ENCODE assay signal across 13 cellular contexts in the genomic region with DNA sequence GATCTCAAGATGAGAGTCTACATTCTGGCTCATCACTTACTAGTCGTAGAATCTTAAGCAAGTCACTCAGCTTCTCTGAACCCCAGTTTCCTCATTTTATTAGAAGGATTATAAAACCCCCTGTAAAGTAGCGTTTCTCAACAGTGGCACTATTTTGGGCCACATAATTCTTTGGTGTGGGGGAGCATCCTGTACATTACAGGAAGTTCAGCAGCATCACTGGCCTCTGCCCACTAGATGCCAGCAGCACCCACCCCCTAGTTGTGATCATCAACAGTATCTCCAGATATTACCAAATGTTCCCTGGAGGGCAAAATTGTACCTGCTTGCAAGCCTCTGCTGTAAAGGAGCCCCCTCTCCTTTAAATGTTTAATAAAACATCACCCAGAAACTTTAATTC. TPM values are rescaled to one million over a fixed set of nuclear protein-coding genes. Genes with fewer than 3 reads are reported as not detected.
DNase-seq lines count a peak whose midpoint lies in the region; ATAC-seq, FAIRE-seq and TF ChIP-seq lines count a peak whose summit lies in the region.
"Had no signal": no experiment of that assay in that cellular context is flagged by ENCODE, and none has a peak within 500 bp of the region (broad histone marks: within the 10 kb centered on the region; RNA-seq: fewer than 3 reads in every experiment).

No MANE protein-coding gene starts in this region.

- H3K4me1 ChIP-seq in pancreas = peaks cover 0 to 29% (median 15%) of the 10 kb centered on the region in 3 donors

- TF ChIP-seq POLR2A in NB4 (IDR thresholded peaks at IDR 0.05; ENCODE audit: extremely low read depth, insufficient read length) = no peak

- TF ChIP-seq CTCF in D721Med (IDR thresholded peaks at IDR 0.05; ENCODE audit: insufficient read depth, missing control alignments) = peak; percentile 14
- peak; percentile 16 for TF ChIP-seq CTCF in NB4 (IDR thresholded peaks at IDR 0.05; ENCODE audit: low read depth, low read length)
- peak; percentile 10 for TF ChIP-seq CTCF in cardiac fibroblast (IDR thresholded peaks at IDR 0.05; ENCODE audit: low read depth, low read length)
- TF ChIP-seq CTCF in nephron progenitor cell (IDR thresholded peaks at IDR 0.05) = no peak
- no peak for TF ChIP-seq CTCF in pancreas (IDR thresholded peaks at IDR 0.05)

- POLR2A ChIA-PET in activated CD4-positive, alpha-beta memory T cell treated with anti-CD3 and anti-CD28 coated beads, Interleukin-2, amount 10 ng/mL, durations not matched to agents 7 days and 5 days (lab: Charles Lee) = no interaction called here

- CTCF ChIA-PET in activated CD4-positive, alpha-beta memory T cell treated with anti-CD3 and anti-CD28 coated beads, Interleukin-2, amount 10 ng/mL, durations not matched to agents 7 days and 5 days (lab: Charles Lee) = no interaction called here

- H3K27ac Mint-ChIP-seq in nephron progenitor cell = peak overlapping the region; percentile 47
- H3K27ac Mint-ChIP-seq in activated CD4-positive, alpha-beta memory T cell treated with anti-CD3 and anti-CD28 coated beads, Interleukin-2, amount 10 ng/mL, durations not matched to agents 7 days and 5 days = no peak overlapping the region
- H3K27ac Mint-ChIP-seq: activated CD8-positive, alpha-beta memory T cell treated with anti-CD3 and anti-CD28 coated beads, Interleukin-2, amount 10 ng/mL, durations not matched to agents 7 days and 5 days had no signal

- no peak overlapping the region for H3K4me3 Mint-ChIP-seq in nephron progenitor cell
- H3K4me3 Mint-ChIP-seq in activated CD4-positive, alpha-beta memory T cell treated with anti-CD3 and anti-CD28 coated beads, Interleukin-2, amount 10 ng/mL, durations not matched to agents 7 days and 5 days = no peak overlapping the region
- H3K4me3 Mint-ChIP-seq: activated CD8-positive, alpha-beta memory T cell treated with anti-CD3 and anti-CD28 coated beads, Interleukin-2, amount 10 ng/mL, durations not matched to agents 7 days and 5 days had no signal

- H3K9me3 Mint-ChIP-seq in nephron progenitor cell = no peaks in the 10 kb centered on the region
- H3K9me3 Mint-ChIP-seq in activated CD4-positive, alpha-beta memory T cell treated with anti-CD3 and anti-CD28 coated beads, Interleukin-2, amount 10 ng/mL, durations not matched to agents 7 days and 5 days = no peaks in the 10 kb centered on the region

- peaks cover 31% of the 10 kb centered on the region for H3K4me1 Mint-ChIP-seq in nephron progenitor cell
- H3K4me1 Mint-ChIP-seq in activated CD4-positive, alpha-beta memory T cell treated with anti-CD3 and anti-CD28 coated beads, Interleukin-2, amount 10 ng/mL, durations not matched to agents 7 days and 5 days = no peaks in the 10 kb centered on the region
- H3K4me1 Mint-ChIP-seq: activated CD8-positive, alpha-beta memory T cell treated with anti-CD3 and anti-CD28 coated beads, Interleukin-2, amount 10 ng/mL, durations not matched to agents 7 days and 5 days had no signal

- no peaks in the 10 kb centered on the region for H3K27me3 ChIP-seq in pancreas

- H3K27me3 Mint-ChIP-seq in nephron progenitor cell (ENCODE audit: low read depth, poor library complexity) = peaks cover 10% of the 10 kb centered on the region
- H3K27me3 Mint-ChIP-seq in activated CD4-positive, alpha-beta memory T cell treated with anti-CD3 and anti-CD28 coated beads, Interleukin-2, amount 10 ng/mL, durations not matched to agents 7 days and 5 days = peaks cover 4% of the 10 kb centered on the region

- no peak for FAIRE-seq in D721Med (lab: Jason Lieb, UNC)
- FAIRE-seq in pancreas (lab: Jason Lieb, UNC) = no peak
- FAIRE-seq: colon had no signal

- no peak for ATAC-seq in pancreas
- ATAC-seq: activated CD8-positive, alpha-beta memory T cell treated with anti-CD3 and anti-CD28 coated beads, Interleukin-2, amount 10 ng/mL, durations not matched to agents 7 days and 5 days had no signal

- intact Hi-C loops in pancreas (cut with DNase I) = no loop called here

- DNase-seq in D721Med (ENCODE audit: insufficient read length, low spot score) (no peak), NB4 (ENCODE audit: low read depth) (peak; percentile 47), cardiac fibroblast (ENCODE audit: low read depth in 2 of 2) (no peak), nephron progenitor cell (no peak), pancreas (no peak), DMS79 (lab: John Stamatoyannopoulos, UW) (no peak), iPS-NIHi7 (ENCODE audit: extremely low spot score) (no peak)
- no peak for DNase-seq in activated CD4-positive, alpha-beta memory T cell treated with anti-CD3 and anti-CD28 coated beads, Interleukin-2, amount 10 ng/mL, durations not matched to agents 7 days and 5 days
- DNase-seq: activated CD8-positive, alpha-beta memory T cell treated with anti-CD3 and anti-CD28 coated beads, Interleukin-2, amount 10 ng/mL, durations not matched to agents 7 days and 5 days; GOT3; kidney glomerular epithelial cell; RPMI8226 had no signal

- H3K27ac ChIP-seq in pancreas = no peak overlapping the region

- no peaks in the 10 kb centered on the region for H3K36me3 Mint-ChIP-seq in nephron progenitor cell (ENCODE audit: low read depth)
- no peaks in the 10 kb centered on the region for H3K36me3 Mint-ChIP-seq in activated CD4-positive, alpha-beta memory T cell treated with anti-CD3 and anti-CD28 coated beads, Interleukin-2, amount 10 ng/mL, durations not matched to agents 7 days and 5 days (ENCODE audit: low read depth)
- H3K36me3 Mint-ChIP-seq: activated CD8-positive, alpha-beta memory T cell treated with anti-CD3 and anti-CD28 coated beads, Interleukin-2, amount 10 ng/mL, durations not matched to agents 7 days and 5 days had no signal

- H3K4me3 ChIP-seq in NB4 (ENCODE audit: low read depth, low read length) (no peak overlapping the region), cardiac fibroblast (replicated peaks in 1 of 2; ENCODE audit: low read depth in 2 of 2, low read length in 2 of 2) (no peak overlapping the region), pancreas (no peak overlapping the region)

- 87 to 88% methylated on average over 2 of the region's 2 CpGs for WGBS in pancreas, 2 donors

- H3K36me3 ChIP-seq in pancreas = no peaks in the 10 kb centered on the region

- no peaks in the 10 kb centered on the region for H3K9me3 ChIP-seq in pancreas

RNA-seq across cellular contexts. Expression of gene STARD13, which starts 22.6 kb away (rescaled TPM):
- 10 to 100 TPM; 16.0 to 29.4 (median 19.9) TPM for total RNA-seq in pancreas
- 1 to 10 TPM; 7.8 to 9.7 TPM for polyA plus RNA-seq in pancreas
- under 1 TPM; 0.15 to 0.20 TPM for total RNA-seq in activated CD4-positive, alpha-beta memory T cell treated with anti-CD3 and anti-CD28 coated beads, Interleukin-2, amount 10 ng/mL, durations not matched to agents 7 days and 5 days

Comparison
In these comparisons a context has a peak if more than half of its experiments do, and no peak if none do; other contexts are left out.
1. CTCF ChIP-seq: peak in D721Med (single experiment), NB4 (single experiment) and cardiac fibroblast (single experiment); none in nephron progenitor cell (single experiment) and pancreas (0 of 4).
2. RNA of gene STARD13, which starts 22.6 kb away (total RNA-seq): 16.0 to 29.4 TPM in pancreas; 0.15 to 0.20 TPM in activated CD4-positive, alpha-beta memory T cell treated with anti-CD3 and anti-CD28 coated beads, Interleukin-2, amount 10 ng/mL, durations not matched to agents 7 days and 5 days; every median in the first group is over 10 times any median in the second.